7 cellular contexts compared by ENCODE assay signal in genomic region chr4:109378076-109378475, GRCh38.
"Had no signal": no experiment of that assay in that cellular context is flagged by ENCODE, and none has a peak within 500 bp of the region (broad histone marks: within the 10 kb centered on the region; RNA-seq: fewer than 3 reads in every experiment).

No MANE protein-coding gene starts in this region.

- H3K9ac ChIP-seq: GM23248 had no signal

- DNase-seq: GM23248, H7, HFFc6, KBM-7 had no signal

- H3K4me3 ChIP-seq: GM23248, HAP-1 had no signal

- H3K36me3 ChIP-seq: HAP-1 had no signal

- H3K27ac ChIP-seq: GM23248, HL-60 had no signal

- H3K9me3 ChIP-seq: HAP-1 had no signal

- H2AFZ ChIP-seq: GM23248 had no signal

- FAIRE-seq: HepG2 had no signal
